12 cellular contexts compared by ENCODE assay signal in the genomic region with DNA sequence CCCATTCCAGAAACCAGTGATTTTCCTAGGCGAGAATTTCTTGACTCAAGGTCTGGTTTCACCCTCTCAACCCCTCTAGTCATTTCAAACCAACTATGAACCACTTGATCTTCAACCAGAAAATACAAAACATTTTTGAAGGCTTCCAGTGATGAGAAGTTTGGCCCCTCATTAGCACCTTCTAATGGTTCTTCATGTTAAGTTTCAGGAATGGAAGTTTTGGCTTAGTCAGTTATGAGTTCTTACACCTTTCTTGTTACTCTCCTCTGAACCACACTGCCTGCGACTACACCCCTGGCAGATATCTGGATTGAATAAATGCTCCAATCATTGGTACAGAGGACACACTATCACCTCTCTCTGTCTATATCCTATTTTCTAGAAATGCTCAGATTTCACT.
"Had no signal": no experiment of that assay in that cellular context is flagged by ENCODE, and none has a peak within 500 bp of the region (broad histone marks: within the 10 kb centered on the region; RNA-seq: fewer than 3 reads in every experiment).

No MANE protein-coding gene starts in this region.

- ATAC-seq: left ventricle myocardium superior, right cardiac atrium had no signal

- DNase-seq: activated CD4-positive, alpha-beta T cell treated with anti-CD3 and anti-CD28 coated beads for 4 hours; foreskin melanocyte; kidney glomerular epithelial cell; left ventricle myocardium superior; mesendoderm; right cardiac atrium; small intestine; T1000; thyroid gland had no signal

- H3K4me1 ChIP-seq: ascending aorta, prostate gland, thyroid gland had no signal

- H3K4me3 ChIP-seq: ascending aorta, prostate gland, thyroid gland had no signal

- H3K27ac ChIP-seq: ascending aorta, epithelial cell of prostate, prostate gland, thyroid gland had no signal

- H3K9me3 ChIP-seq: ascending aorta, prostate gland, thyroid gland had no signal

- H3K36me3 ChIP-seq: ascending aorta, prostate gland, thyroid gland had no signal

- H3K27me3 ChIP-seq: ascending aorta, thyroid gland had no signal
